Comparison of ENCODE assay signal across 1 cellular context in genomic region chr2:241228860-241229516, GRCh38.
TF ChIP-seq lines count a peak whose summit lies in the region.

No MANE protein-coding gene starts in this region.

TF ChIP-seq in endothelial cell of umbilical vein, 7 proteins besides CTCF, POLR2A, EP300 and RAD21:
- TF ChIP-seq GATA2 (IDR thresholded peaks at IDR 0.05; ENCODE audit: insufficient read depth, insufficient read length, low read depth, low read length), result no peak
- no peak for TF ChIP-seq POLR2AphosphoS5 (IDR thresholded peaks at IDR 0.05; ENCODE audit: insufficient read depth, low read depth, low read length)
- TF ChIP-seq, protein P1, sequence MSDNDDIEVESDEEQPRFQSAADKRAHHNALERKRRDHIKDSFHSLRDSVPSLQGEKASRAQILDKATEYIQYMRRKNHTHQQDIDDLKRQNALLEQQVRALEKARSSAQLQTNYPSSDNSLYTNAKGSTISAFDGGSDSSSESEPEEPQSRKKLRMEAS (IDR thresholded peaks at IDR 0.05; ENCODE audit: insufficient read depth, insufficient read length), result no peak
- no peak for TF ChIP-seq EZH2 (IDR thresholded peaks at IDR 0.05; ENCODE audit: borderline replicate concordance, low read depth, low read length, severe bottlenecking)
TF ChIP-seq in endothelial cell of umbilical vein: peak in this region for 0.
